ENCODE assay signal across 1 cellular context in genomic region chr6:29725981-29726380, GRCh38.
TF ChIP-seq lines count a peak whose summit lies in the region.

No MANE protein-coding gene starts in this region.

TF ChIP-seq in GM12878, 131 proteins besides CTCF, POLR2A, EP300 and RAD21 (continued from another document):
- TF ChIP-seq CEBPZ (IDR thresholded peaks at IDR 0.05; ENCODE audit: low read depth, low read length) (no peak), YY1 (IDR thresholded peaks at IDR 0.05; ENCODE audit: low read depth, low read length) (no peak), TARDBP (IDR thresholded peaks at IDR 0.05; ENCODE audit: borderline replicate concordance) (no peak), JUNB (IDR thresholded peaks at IDR 0.05) (no peak), SMARCA5 (IDR thresholded peaks at IDR 0.05) (no peak)
